1 cellular context compared by ENCODE assay signal in genomic region chr17:41787021-41787418, GRCh38.
A peak's percentile ranks its signal among the peaks of the same experiment; 100 is the strongest.
TF ChIP-seq lines count a peak whose summit lies in the region.

No MANE protein-coding gene starts in this region.

TF ChIP-seq in HepG2, 621 proteins besides CTCF, POLR2A, EP300 and RAD21:
- TF ChIP-seq ZSCAN29 (CRISPR knock-in tag; conservative IDR thresholded peaks at IDR 0.05): no peak
- TF ChIP-seq MEIS1 (CRISPR knock-in tag; IDR thresholded peaks at IDR 0.05; ENCODE audit: borderline replicate concordance): no peak
- TF ChIP-seq CENPX (CRISPR knock-in tag; IDR thresholded peaks at IDR 0.05): no peak
- TF ChIP-seq ZIK1 (CRISPR knock-in tag; IDR thresholded peaks at IDR 0.05; ENCODE audit: borderline replicate concordance, low read depth): no peak
- TF ChIP-seq GLI4 (CRISPR knock-in tag; IDR thresholded peaks at IDR 0.05; ENCODE audit: borderline replicate concordance): no peak
- TF ChIP-seq ZEB1 (IDR thresholded peaks at IDR 0.05; ENCODE audit: insufficient replicate concordance, low read depth): peak; percentile 100
- TF ChIP-seq KLF15 (CRISPR knock-in tag; IDR thresholded peaks at IDR 0.05; ENCODE audit: borderline replicate concordance): no peak; the same call in 1 of the 2 replicates
- TF ChIP-seq, protein P1, sequence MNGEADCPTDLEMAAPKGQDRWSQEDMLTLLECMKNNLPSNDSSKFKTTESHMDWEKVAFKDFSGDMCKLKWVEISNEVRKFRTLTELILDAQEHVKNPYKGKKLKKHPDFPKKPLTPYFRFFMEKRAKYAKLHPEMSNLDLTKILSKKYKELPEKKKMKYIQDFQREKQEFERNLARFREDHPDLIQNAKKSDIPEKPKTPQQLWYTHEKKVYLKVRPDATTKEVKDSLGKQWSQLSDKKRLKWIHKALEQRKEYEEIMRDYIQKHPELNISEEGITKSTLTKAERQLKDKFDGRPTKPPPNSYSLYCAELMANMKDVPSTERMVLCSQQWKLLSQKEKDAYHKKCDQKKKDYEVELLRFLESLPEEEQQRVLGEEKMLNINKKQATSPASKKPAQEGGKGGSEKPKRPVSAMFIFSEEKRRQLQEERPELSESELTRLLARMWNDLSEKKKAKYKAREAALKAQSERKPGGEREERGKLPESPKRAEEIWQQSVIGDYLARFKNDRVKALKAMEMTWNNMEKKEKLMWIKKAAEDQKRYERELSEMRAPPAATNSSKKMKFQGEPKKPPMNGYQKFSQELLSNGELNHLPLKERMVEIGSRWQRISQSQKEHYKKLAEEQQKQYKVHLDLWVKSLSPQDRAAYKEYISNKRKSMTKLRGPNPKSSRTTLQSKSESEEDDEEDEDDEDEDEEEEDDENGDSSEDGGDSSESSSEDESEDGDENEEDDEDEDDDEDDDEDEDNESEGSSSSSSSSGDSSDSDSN (CRISPR knock-in tag; IDR thresholded peaks at IDR 0.05): no peak
- TF ChIP-seq HDAC6 (IDR thresholded peaks at IDR 0.05; ENCODE audit: low read depth, low read length): no peak
- TF ChIP-seq ISX (CRISPR knock-in tag; conservative IDR thresholded peaks at IDR 0.05): no peak
- no peak for TF ChIP-seq PRDM15 (CRISPR knock-in tag; IDR thresholded peaks at IDR 0.05)
- TF ChIP-seq AFF4 (CRISPR knock-in tag; IDR thresholded peaks at IDR 0.05): no peak
- TF ChIP-seq SP1 (IDR thresholded peaks at IDR 0.05): no peak
- 0 out of 2 replicates have a peak, but pooled peaks have one; percentile 5 for TF ChIP-seq SP1 (CRISPR knock-in tag; IDR thresholded peaks at IDR 0.05)
- 0 out of 2 replicates have a peak, but pooled peaks have one; percentile 8 for TF ChIP-seq TGIF2 (CRISPR knock-in tag; IDR thresholded peaks at IDR 0.05)
- TF ChIP-seq TBX3 (IDR thresholded peaks at IDR 0.05; ENCODE audit: borderline replicate concordance): no peak
- TF ChIP-seq MLLT10 (CRISPR knock-in tag; IDR thresholded peaks at IDR 0.05): no peak
- no peak for TF ChIP-seq MIXL1 (CRISPR knock-in tag; IDR thresholded peaks at IDR 0.05)
- TF ChIP-seq NFKBIZ (CRISPR knock-in tag; IDR thresholded peaks at IDR 0.05): no peak
- TF ChIP-seq TOE1 (CRISPR knock-in tag; IDR thresholded peaks at IDR 0.05): no peak
- no peak for TF ChIP-seq ZNF232 (CRISPR knock-in tag; IDR thresholded peaks at IDR 0.05; ENCODE audit: borderline replicate concordance)
- no peak for TF ChIP-seq ZNF468 (CRISPR knock-in tag; IDR thresholded peaks at IDR 0.05)
- TF ChIP-seq ZNF350 (CRISPR knock-in tag; IDR thresholded peaks at IDR 0.05; ENCODE audit: borderline replicate concordance, low read depth): 0 out of 2 replicates have a peak, but pooled peaks have one; percentile 6
- peak; percentile 9; the same call in 1 of the 2 replicates for TF ChIP-seq KLF6 (CRISPR knock-in tag; IDR thresholded peaks at IDR 0.05)
- TF ChIP-seq, protein P2, sequence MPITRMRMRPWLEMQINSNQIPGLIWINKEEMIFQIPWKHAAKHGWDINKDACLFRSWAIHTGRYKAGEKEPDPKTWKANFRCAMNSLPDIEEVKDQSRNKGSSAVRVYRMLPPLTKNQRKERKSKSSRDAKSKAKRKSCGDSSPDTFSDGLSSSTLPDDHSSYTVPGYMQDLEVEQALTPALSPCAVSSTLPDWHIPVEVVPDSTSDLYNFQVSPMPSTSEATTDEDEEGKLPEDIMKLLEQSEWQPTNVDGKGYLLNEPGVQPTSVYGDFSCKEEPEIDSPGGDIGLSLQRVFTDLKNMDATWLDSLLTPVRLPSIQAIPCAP (CRISPR knock-in tag; IDR thresholded peaks at IDR 0.05; ENCODE audit: low read depth): no peak
- 0 out of 2 replicates have a peak, but pooled peaks have one; percentile 3 for TF ChIP-seq THAP11 (CRISPR knock-in tag; IDR thresholded peaks at IDR 0.05)
- peak; percentile 13; the same call in 1 of the 2 replicates for TF ChIP-seq ATF1 (CRISPR knock-in tag; IDR thresholded peaks at IDR 0.05)
- TF ChIP-seq, protein P3, sequence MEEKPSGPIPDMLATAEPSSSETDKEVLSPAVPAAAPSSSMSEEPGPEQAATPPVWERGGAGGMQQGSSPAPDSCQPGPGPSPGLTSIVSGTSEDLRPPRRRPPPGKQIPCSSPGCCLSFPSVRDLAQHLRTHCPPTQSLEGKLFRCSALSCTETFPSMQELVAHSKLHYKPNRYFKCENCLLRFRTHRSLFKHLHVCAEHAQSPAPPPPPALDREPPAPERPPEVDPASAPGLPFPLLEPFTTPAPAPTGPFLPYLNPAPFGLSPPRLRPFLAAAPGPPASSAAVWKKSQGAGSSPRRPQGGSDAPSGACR (CRISPR knock-in tag; IDR thresholded peaks at IDR 0.05): 0 out of 2 replicates have a peak, but pooled peaks have one; percentile 6
- no peak for TF ChIP-seq NKX3-1 (CRISPR knock-in tag; IDR thresholded peaks at IDR 0.05)
- 0 out of 2 replicates have a peak, but pooled peaks have one; percentile 3 for TF ChIP-seq PATZ1 (CRISPR knock-in tag; IDR thresholded peaks at IDR 0.05)
- TF ChIP-seq ZNF570 (CRISPR knock-in tag; IDR thresholded peaks at IDR 0.05; ENCODE audit: borderline replicate concordance): no peak
- no peak for TF ChIP-seq ZNF619 (CRISPR knock-in tag; IDR thresholded peaks at IDR 0.05)
- TF ChIP-seq SOX5 (CRISPR knock-in tag; IDR thresholded peaks at IDR 0.05; ENCODE audit: borderline replicate concordance): 0 out of 2 replicates have a peak, but pooled peaks have one; percentile 2
- TF ChIP-seq, protein P4, sequence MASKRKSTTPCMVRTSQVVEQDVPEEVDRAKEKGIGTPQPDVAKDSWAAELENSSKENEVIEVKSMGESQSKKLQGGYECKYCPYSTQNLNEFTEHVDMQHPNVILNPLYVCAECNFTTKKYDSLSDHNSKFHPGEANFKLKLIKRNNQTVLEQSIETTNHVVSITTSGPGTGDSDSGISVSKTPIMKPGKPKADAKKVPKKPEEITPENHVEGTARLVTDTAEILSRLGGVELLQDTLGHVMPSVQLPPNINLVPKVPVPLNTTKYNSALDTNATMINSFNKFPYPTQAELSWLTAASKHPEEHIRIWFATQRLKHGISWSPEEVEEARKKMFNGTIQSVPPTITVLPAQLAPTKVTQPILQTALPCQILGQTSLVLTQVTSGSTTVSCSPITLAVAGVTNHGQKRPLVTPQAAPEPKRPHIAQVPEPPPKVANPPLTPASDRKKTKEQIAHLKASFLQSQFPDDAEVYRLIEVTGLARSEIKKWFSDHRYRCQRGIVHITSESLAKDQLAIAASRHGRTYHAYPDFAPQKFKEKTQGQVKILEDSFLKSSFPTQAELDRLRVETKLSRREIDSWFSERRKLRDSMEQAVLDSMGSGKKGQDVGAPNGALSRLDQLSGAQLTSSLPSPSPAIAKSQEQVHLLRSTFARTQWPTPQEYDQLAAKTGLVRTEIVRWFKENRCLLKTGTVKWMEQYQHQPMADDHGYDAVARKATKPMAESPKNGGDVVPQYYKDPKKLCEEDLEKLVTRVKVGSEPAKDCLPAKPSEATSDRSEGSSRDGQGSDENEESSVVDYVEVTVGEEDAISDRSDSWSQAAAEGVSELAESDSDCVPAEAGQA (IDR thresholded peaks at IDR 0.05; ENCODE audit: low read depth): no peak
- TF ChIP-seq, protein P4 (CRISPR knock-in tag; IDR thresholded peaks at IDR 0.05; ENCODE audit: borderline replicate concordance): no peak
- 0 out of 2 replicates have a peak, but pooled peaks have one; percentile 14 for TF ChIP-seq KLF12 (CRISPR knock-in tag; IDR thresholded peaks at IDR 0.05; ENCODE audit: borderline replicate concordance)
- TF ChIP-seq ZNF839 (CRISPR knock-in tag; IDR thresholded peaks at IDR 0.05; ENCODE audit: borderline replicate concordance): no peak
- TF ChIP-seq ZNF24 (IDR thresholded peaks at IDR 0.05): no peak
- no peak for TF ChIP-seq PAWR (CRISPR knock-in tag; IDR thresholded peaks at IDR 0.05; ENCODE audit: borderline replicate concordance)
